2 cellular contexts compared by ENCODE assay signal in the genomic region with DNA sequence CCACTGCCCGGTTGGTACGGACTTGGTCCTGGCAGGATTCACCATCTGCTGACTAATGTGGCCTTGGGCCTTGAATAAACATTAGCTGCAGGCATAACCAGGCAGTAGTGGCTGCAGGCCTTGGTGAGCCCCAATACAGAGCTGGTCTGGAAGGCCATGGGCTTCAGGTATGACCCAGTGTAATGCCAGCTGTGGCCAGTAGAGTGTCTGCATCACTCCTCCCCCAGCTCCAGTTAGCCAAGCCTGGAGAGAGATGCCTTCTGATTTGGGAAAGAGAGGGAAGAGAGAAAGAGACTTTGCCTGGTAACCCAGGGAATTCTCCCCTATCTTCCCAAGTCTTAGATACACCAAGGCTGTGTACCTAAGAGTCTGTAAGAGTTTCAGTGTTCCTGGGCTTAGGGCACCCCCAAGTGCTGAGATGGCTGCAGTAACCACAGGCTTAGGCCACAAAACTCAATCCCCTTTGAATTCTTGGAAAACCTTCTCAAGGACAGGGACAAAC.
TF ChIP-seq lines count a peak whose summit lies in the region.

No MANE protein-coding gene starts in this region.

TF ChIP-seq in SK-N-SH treated with all-trans-retinoic acid at 6 μM for 48 hours, 23 proteins besides CTCF, POLR2A, EP300 and RAD21 (continued from another document):
- TF ChIP-seq, protein P1, sequence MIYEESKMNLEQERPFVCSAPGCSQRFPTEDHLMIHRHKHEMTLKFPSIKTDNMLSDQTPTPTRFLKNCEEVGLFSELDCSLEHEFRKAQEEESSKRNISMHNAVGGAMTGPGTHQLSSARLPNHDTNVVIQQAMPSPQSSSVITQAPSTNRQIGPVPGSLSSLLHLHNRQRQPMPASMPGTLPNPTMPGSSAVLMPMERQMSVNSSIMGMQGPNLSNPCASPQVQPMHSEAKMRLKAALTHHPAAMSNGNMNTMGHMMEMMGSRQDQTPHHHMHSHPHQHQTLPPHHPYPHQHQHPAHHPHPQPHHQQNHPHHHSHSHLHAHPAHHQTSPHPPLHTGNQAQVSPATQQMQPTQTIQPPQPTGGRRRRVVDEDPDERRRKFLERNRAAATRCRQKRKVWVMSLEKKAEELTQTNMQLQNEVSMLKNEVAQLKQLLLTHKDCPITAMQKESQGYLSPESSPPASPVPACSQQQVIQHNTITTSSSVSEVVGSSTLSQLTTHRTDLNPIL (CRISPR knock-in tag; IDR thresholded peaks at IDR 0.05; ENCODE audit: low read depth) = no peak
- TF ChIP-seq GLIS3 (CRISPR knock-in tag; IDR thresholded peaks at IDR 0.05) (no peak), ISL1 (CRISPR knock-in tag; IDR thresholded peaks at IDR 0.05) (no peak), ARNTL (CRISPR knock-in tag; IDR thresholded peaks at IDR 0.05; ENCODE audit: borderline replicate concordance, low read depth) (no peak), TOX (CRISPR knock-in tag; IDR thresholded peaks at IDR 0.05; ENCODE audit: borderline replicate concordance) (no peak), ZNF8 (CRISPR knock-in tag; IDR thresholded peaks at IDR 0.05) (no peak), RARB (CRISPR knock-in tag; IDR thresholded peaks at IDR 0.05) (no peak), POU6F1 (CRISPR knock-in tag; IDR thresholded peaks at IDR 0.05; ENCODE audit: borderline replicate concordance, low read depth) (no peak), BACH2 (CRISPR knock-in tag; IDR thresholded peaks at IDR 0.05; ENCODE audit: borderline replicate concordance) (no peak)
- TF ChIP-seq, protein P2, sequence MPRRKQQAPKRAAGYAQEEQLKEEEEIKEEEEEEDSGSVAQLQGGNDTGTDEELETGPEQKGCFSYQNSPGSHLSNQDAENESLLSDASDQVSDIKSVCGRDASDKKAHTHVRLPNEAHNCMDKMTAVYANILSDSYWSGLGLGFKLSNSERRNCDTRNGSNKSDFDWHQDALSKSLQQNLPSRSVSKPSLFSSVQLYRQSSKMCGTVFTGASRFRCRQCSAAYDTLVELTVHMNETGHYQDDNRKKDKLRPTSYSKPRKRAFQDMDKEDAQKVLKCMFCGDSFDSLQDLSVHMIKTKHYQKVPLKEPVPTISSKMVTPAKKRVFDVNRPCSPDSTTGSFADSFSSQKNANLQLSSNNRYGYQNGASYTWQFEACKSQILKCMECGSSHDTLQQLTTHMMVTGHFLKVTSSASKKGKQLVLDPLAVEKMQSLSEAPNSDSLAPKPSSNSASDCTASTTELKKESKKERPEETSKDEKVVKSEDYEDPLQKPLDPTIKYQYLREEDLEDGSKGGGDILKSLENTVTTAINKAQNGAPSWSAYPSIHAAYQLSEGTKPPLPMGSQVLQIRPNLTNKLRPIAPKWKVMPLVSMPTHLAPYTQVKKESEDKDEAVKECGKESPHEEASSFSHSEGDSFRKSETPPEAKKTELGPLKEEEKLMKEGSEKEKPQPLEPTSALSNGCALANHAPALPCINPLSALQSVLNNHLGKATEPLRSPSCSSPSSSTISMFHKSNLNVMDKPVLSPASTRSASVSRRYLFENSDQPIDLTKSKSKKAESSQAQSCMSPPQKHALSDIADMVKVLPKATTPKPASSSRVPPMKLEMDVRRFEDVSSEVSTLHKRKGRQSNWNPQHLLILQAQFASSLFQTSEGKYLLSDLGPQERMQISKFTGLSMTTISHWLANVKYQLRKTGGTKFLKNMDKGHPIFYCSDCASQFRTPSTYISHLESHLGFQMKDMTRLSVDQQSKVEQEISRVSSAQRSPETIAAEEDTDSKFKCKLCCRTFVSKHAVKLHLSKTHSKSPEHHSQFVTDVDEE (CRISPR knock-in tag; IDR thresholded peaks at IDR 0.05) = no peak

TF ChIP-seq in SK-N-SH, 30 proteins besides CTCF, POLR2A, EP300 and RAD21 (continued from another document):
- TF ChIP-seq, protein P3, sequence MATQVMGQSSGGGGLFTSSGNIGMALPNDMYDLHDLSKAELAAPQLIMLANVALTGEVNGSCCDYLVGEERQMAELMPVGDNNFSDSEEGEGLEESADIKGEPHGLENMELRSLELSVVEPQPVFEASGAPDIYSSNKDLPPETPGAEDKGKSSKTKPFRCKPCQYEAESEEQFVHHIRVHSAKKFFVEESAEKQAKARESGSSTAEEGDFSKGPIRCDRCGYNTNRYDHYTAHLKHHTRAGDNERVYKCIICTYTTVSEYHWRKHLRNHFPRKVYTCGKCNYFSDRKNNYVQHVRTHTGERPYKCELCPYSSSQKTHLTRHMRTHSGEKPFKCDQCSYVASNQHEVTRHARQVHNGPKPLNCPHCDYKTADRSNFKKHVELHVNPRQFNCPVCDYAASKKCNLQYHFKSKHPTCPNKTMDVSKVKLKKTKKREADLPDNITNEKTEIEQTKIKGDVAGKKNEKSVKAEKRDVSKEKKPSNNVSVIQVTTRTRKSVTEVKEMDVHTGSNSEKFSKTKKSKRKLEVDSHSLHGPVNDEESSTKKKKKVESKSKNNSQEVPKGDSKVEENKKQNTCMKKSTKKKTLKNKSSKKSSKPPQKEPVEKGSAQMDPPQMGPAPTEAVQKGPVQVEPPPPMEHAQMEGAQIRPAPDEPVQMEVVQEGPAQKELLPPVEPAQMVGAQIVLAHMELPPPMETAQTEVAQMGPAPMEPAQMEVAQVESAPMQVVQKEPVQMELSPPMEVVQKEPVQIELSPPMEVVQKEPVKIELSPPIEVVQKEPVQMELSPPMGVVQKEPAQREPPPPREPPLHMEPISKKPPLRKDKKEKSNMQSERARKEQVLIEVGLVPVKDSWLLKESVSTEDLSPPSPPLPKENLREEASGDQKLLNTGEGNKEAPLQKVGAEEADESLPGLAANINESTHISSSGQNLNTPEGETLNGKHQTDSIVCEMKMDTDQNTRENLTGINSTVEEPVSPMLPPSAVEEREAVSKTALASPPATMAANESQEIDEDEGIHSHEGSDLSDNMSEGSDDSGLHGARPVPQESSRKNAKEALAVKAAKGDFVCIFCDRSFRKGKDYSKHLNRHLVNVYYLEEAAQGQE (IDR thresholded peaks at IDR 0.05; ENCODE audit: low read depth, low read length) = no peak
- TF ChIP-seq, protein P4, sequence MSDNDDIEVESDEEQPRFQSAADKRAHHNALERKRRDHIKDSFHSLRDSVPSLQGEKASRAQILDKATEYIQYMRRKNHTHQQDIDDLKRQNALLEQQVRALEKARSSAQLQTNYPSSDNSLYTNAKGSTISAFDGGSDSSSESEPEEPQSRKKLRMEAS (IDR thresholded peaks at IDR 0.05; ENCODE audit: low read depth) = no peak
- TF ChIP-seq FOSL2 (IDR thresholded peaks at IDR 0.05; ENCODE audit: borderline replicate concordance, low read depth) = no peak
- no peak for TF ChIP-seq EZH2phosphoT487 (IDR thresholded peaks at IDR 0.05; ENCODE audit: borderline replicate concordance, low read depth)
- TF ChIP-seq SMC3 (IDR thresholded peaks at IDR 0.05; ENCODE audit: low read depth, low read length) = no peak
- no peak for TF ChIP-seq MEF2A (IDR thresholded peaks at IDR 0.05; ENCODE audit: borderline replicate concordance, low read depth)
- no peak for TF ChIP-seq TAF1 (IDR thresholded peaks at IDR 0.05; ENCODE audit: borderline replicate concordance, low read depth, low read length)
- no peak for TF ChIP-seq RCOR1 (IDR thresholded peaks at IDR 0.05; ENCODE audit: low read length)
- TF ChIP-seq MXI1 (IDR thresholded peaks at IDR 0.05; ENCODE audit: low read depth, low read length) = no peak
- no peak for TF ChIP-seq USF2 (IDR thresholded peaks at IDR 0.05; ENCODE audit: borderline replicate concordance, low read depth, low read length)
